Comparison of ENCODE assay signal across 11 cellular contexts in the genomic region with DNA sequence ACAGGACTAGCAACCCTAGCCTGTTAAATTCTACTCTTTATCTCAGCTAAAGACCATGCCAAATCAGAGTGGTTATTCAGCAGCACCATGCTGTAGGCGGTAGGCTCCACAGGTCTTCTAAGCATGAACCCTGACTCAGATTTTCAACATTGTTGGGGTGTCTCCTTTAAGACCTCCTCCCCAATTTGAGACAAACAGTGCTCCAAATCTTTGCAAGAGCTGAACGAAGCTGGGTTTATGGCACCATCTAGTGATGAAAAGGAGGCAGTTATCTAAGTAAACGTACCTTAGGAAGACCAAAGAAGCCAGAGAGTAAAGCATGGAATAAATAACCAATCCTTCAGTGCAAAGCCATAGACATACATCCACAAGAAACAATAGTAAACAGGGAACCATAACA.
DNase-seq lines count a peak whose midpoint lies in the region; ATAC-seq and TF ChIP-seq lines count a peak whose summit lies in the region.
"Had no signal": no experiment of that assay in that cellular context is flagged by ENCODE, and none has a peak within 500 bp of the region (broad histone marks: within the 10 kb centered on the region; RNA-seq: fewer than 3 reads in every experiment).

No MANE protein-coding gene starts in this region.

- CTCF ChIA-PET in BJ (lab: Yijun Ruan, JAX) (interaction anchor here (0.8 to 1.9 kb wide), 3 partner anchors 19 to 294 kb away, joined by 3 to 11 read pairs (median 3); no protein-coding TSS in a partner anchor), RWPE1 (lab: Yijun Ruan, JAX) (interaction anchor here (0.5 kb wide), 1 partner anchor 9 kb away, joined by 7 read pairs; no protein-coding TSS in a partner anchor)
- CTCF ChIA-PET in activated CD4-positive, alpha-beta T cell treated with anti-CD3 and anti-CD28 coated beads for 36 hours (lab: Charles Lee): no interaction called here

- no peaks in the 10 kb centered on the region for H3K9me3 ChIP-seq in HAP-1
- H3K9me3 ChIP-seq: mucosa of descending colon had no signal

- H3K9me3 Mint-ChIP-seq in activated CD4-positive, alpha-beta T cell treated with anti-CD3 and anti-CD28 coated beads for 36 hours (ENCODE audit: low read depth): peaks cover 20% of the 10 kb centered on the region

- no peaks in the 10 kb centered on the region for H3K27me3 Mint-ChIP-seq in activated CD4-positive, alpha-beta T cell treated with anti-CD3 and anti-CD28 coated beads for 36 hours

- no peak overlapping the region for H3K4me3 Mint-ChIP-seq in activated CD4-positive, alpha-beta T cell treated with anti-CD3 and anti-CD28 coated beads for 36 hours

- DNase-seq in BJ (ENCODE audit: low read depth) (no peak), HAP-1 (ENCODE audit: low spot score in 2 of 2) (peak; percentile 17 to 58), RWPE1 (ENCODE audit: low spot score) (peak; percentile 22), glomerular endothelial cell (ENCODE audit: extremely low read depth, low read depth, low spot score) (peak; percentile 51), putamen (ENCODE audit: low spot score) (no peak), T1000 (lab: John Stamatoyannopoulos, UW) (no peak)
- DNase-seq in activated naive CD4-positive, alpha-beta T cell treated with anti-CD3 and anti-CD28 coated beads, Interleukin-2, amount 50 U/mL, for 16 hours: no peak
- no peak for DNase-seq in activated CD4-positive, alpha-beta T cell treated with anti-CD3 and anti-CD28 coated beads for 36 hours
- DNase-seq: activated T-cell treated with anti-CD3 and anti-CD28 coated beads, Interleukin-2, amount 50 U/mL, for 48 hours; NCI-H1436 treated with DMSO at 0.1 percent for 48 hours had no signal

- H3K27ac Mint-ChIP-seq in activated CD4-positive, alpha-beta T cell treated with anti-CD3 and anti-CD28 coated beads for 36 hours: no peak overlapping the region

- in situ Hi-C loops in HAP-1 (cut with MboI; ENCODE audit: low sequenced_read_pairs): loop anchor here (25.0 kb wide), 1 partner anchor 286 kb away; no protein-coding TSS in a partner anchor

- H3K4me1 ChIP-seq in HAP-1: no peaks in the 10 kb centered on the region

- TF ChIP-seq CTCF in BJ (IDR thresholded peaks at IDR 0.05; ENCODE audit: insufficient read depth, low read depth, low read length) (peak; percentile 49), RWPE1 (conservative IDR thresholded peaks at IDR 0.05; ENCODE audit: low read depth) (no peak; the same call in 1 of the 2 replicates)

- no peak overlapping the region for H3K4me3 ChIP-seq in BJ (ENCODE audit: low read depth, low read length)
- no peak overlapping the region for H3K4me3 ChIP-seq in HAP-1
- H3K4me3 ChIP-seq: mucosa of descending colon had no signal

- H3K4me1 Mint-ChIP-seq in activated CD4-positive, alpha-beta T cell treated with anti-CD3 and anti-CD28 coated beads for 36 hours: no peaks in the 10 kb centered on the region

- no peak for ATAC-seq in activated CD4-positive, alpha-beta T cell treated with anti-CD3 and anti-CD28 coated beads for 36 hours
- ATAC-seq: mucosa of descending colon had no signal

- POLR2A ChIA-PET in BJ (lab: Charles Lee) (no interaction called here), RWPE1 (lab: Yijun Ruan, JAX; ENCODE audit: low non-redundant PET) (no interaction called here)
- POLR2A ChIA-PET in activated CD4-positive, alpha-beta T cell treated with anti-CD3 and anti-CD28 coated beads for 36 hours (lab: Charles Lee): no interaction called here

- H3K36me3 ChIP-seq in BJ (ENCODE audit: control insufficient read depth, insufficient read depth, low read length) (no peaks in the 10 kb centered on the region), HAP-1 (replicated peaks) (no peaks in the 10 kb centered on the region)

- intact Hi-C loops in activated CD4-positive, alpha-beta T cell treated with anti-CD3 and anti-CD28 coated beads for 36 hours (cut with DNase I, micrococcal nuclease): no loop called here

- no peak overlapping the region for H3K27ac ChIP-seq in RWPE1

- H3K27me3 ChIP-seq in BJ (ENCODE audit: control insufficient read depth, insufficient read depth, low read length) (no peaks in the 10 kb centered on the region; the same call in 1 of the 2 replicates), HAP-1 (ENCODE audit: low read depth) (no peaks in the 10 kb centered on the region)

- no peaks in the 10 kb centered on the region for H3K36me3 Mint-ChIP-seq in activated CD4-positive, alpha-beta T cell treated with anti-CD3 and anti-CD28 coated beads for 36 hours (ENCODE audit: low read depth)

Comparison
In these comparisons a context has a peak if more than half of its experiments do, and no peak if none do; other contexts are left out.
1. DNase-seq: peak in HAP-1 (2 of 2), RWPE1 (single experiment) and glomerular endothelial cell (single experiment); none in BJ (single experiment), putamen (single experiment), activated naive CD4-positive, alpha-beta T cell treated with anti-CD3 and anti-CD28 coated beads, Interleukin-2, amount 50 U/mL, for 16 hours (single experiment), activated CD4-positive, alpha-beta T cell treated with anti-CD3 and anti-CD28 coated beads for 36 hours (single experiment) and T1000 (single experiment).